In the genomic region with DNA sequence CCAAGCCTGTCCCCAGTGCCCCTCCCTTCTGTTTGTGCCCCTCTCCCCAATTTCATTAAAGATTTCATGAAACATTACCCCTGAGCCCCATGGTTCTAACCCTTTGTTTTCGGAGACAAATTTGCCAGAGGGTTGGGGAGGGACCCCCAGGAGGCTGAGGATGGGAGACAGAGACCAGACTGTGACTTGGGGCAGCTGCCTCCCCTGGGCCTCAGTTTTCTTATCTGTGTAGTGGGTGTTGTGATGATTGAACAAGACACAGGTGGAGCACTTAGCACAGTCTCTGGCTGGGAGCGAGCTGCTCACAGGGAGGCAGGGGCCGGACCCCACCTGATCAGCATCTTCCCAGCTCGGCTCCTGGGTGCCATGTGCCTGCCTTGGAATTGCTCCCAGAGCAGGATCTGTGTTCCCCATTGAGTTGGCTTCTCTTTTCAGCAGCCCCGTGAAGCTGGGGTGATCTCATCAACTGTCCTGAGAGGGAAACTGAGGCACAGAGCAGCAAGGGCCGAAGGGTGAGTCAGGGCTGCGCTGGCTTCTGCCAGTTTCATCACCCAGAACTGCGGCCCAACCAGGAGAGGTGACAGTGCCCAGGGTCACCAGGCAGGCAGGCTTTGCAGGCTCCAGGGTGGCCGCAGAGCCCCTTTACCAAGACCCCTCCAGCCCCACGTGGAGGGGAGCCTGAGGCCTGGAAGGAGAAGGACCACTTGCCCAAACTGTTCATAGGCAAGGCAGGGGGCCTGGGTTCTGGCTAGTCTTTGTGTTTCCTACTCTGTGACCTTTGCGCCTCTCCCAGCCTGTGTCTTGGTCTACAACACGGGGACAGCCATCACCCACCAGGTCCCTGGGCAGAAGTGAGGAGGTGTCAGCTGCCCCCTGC, we compare ENCODE assay signal across 1 cellular context.
TF ChIP-seq lines count a peak whose summit lies in the region.

No MANE protein-coding gene starts in this region.

TF ChIP-seq in H1, 55 proteins besides CTCF, POLR2A, EP300 and RAD21:
- TF ChIP-seq SAP30 (IDR thresholded peaks at IDR 0.05; ENCODE audit: insufficient read depth, insufficient replicate concordance, low read length) (no peak), EGR1 (IDR thresholded peaks at IDR 0.05; ENCODE audit: borderline replicate concordance, low read depth, low read length) (no peak), KDM1A (IDR thresholded peaks at IDR 0.05; ENCODE audit: borderline replicate concordance, low read length) (peak; percentile 54; the same call in 1 of the 2 replicates)
